In genomic region chr1:103721473-103721872, GRCh38 we compare ENCODE assay signal across 15 cellular contexts. TPM values are rescaled to one million over a fixed set of nuclear protein-coding genes. Genes with fewer than 3 reads are reported as not detected.
"Had no signal": no experiment of that assay in that cellular context is flagged by ENCODE, and none has a peak within 500 bp of the region (broad histone marks: within the 10 kb centered on the region; RNA-seq: fewer than 3 reads in every experiment).

No MANE protein-coding gene starts in this region.

RNA-seq across cellular contexts. Expression of gene AMY1B, which starts 25.5 kb away (rescaled TPM):
- total RNA-seq: activated B cell treated with CpG ODN at 0.5 μM for 24 hours; activated CD4-positive, alpha-beta memory T cell treated with anti-CD3 and anti-CD28 coated beads for 36 hours; activated CD4-positive, alpha-beta memory T cell treated with anti-CD3 and anti-CD28 coated beads, Interleukin-2, amount 10 ng/mL, durations not matched to agents 7 days and 5 days; activated CD4-positive, alpha-beta T cell treated with anti-CD3 and anti-CD28 coated beads for 36 hours; activated CD4-positive, alpha-beta T cell treated with anti-CD3 and anti-CD28 coated beads, Interleukin-2, amount 10 ng/mL, durations not matched to agents 24 days and 14 days; activated CD4-positive, alpha-beta T cell treated with anti-CD3 and anti-CD28 coated beads, Interleukin-2, amount 10 ng/mL, durations not matched to agents 7 days and 5 days; activated CD8-positive, alpha-beta memory T cell treated with anti-CD3 and anti-CD28 coated beads for 36 hours; activated CD8-positive, alpha-beta memory T cell treated with anti-CD3 and anti-CD28 coated beads, Interleukin-2, amount 10 ng/mL, durations not matched to agents 7 days and 5 days; activated CD8-positive, alpha-beta T cell treated with anti-CD3 and anti-CD28 coated beads for 36 hours; activated CD8-positive, alpha-beta T cell treated with anti-CD3 and anti-CD28 coated beads, Interleukin-2, amount 10 ng/mL, durations not matched to agents 7 days and 5 days; T-cell; T-helper 1 cell treated with Interleukin-12 subunit alpha and Interleukin-12 subunit beta and Interleukin-4 antibody, amounts not matched to agents 30 ng/mL and 1 ng/mL, for 36 hours; T-helper 17 cell; T-helper 2 cell treated with Interferon-gamma antibody and Interleukin-4, amounts not matched to agents 100 ng/mL and 5 ng/mL, for 36 hours; WTC11 had no signal

RNA-seq across cellular contexts. Expression of gene AMY1C, which starts 28.2 kb away (rescaled TPM):
- total RNA-seq: activated B cell treated with CpG ODN at 0.5 μM for 24 hours; activated CD4-positive, alpha-beta memory T cell treated with anti-CD3 and anti-CD28 coated beads for 36 hours; activated CD4-positive, alpha-beta memory T cell treated with anti-CD3 and anti-CD28 coated beads, Interleukin-2, amount 10 ng/mL, durations not matched to agents 7 days and 5 days; activated CD4-positive, alpha-beta T cell treated with anti-CD3 and anti-CD28 coated beads for 36 hours; activated CD4-positive, alpha-beta T cell treated with anti-CD3 and anti-CD28 coated beads, Interleukin-2, amount 10 ng/mL, durations not matched to agents 24 days and 14 days; activated CD4-positive, alpha-beta T cell treated with anti-CD3 and anti-CD28 coated beads, Interleukin-2, amount 10 ng/mL, durations not matched to agents 7 days and 5 days; activated CD8-positive, alpha-beta memory T cell treated with anti-CD3 and anti-CD28 coated beads for 36 hours; activated CD8-positive, alpha-beta memory T cell treated with anti-CD3 and anti-CD28 coated beads, Interleukin-2, amount 10 ng/mL, durations not matched to agents 7 days and 5 days; activated CD8-positive, alpha-beta T cell treated with anti-CD3 and anti-CD28 coated beads for 36 hours; activated CD8-positive, alpha-beta T cell treated with anti-CD3 and anti-CD28 coated beads, Interleukin-2, amount 10 ng/mL, durations not matched to agents 7 days and 5 days; T-cell; T-helper 1 cell treated with Interleukin-12 subunit alpha and Interleukin-12 subunit beta and Interleukin-4 antibody, amounts not matched to agents 30 ng/mL and 1 ng/mL, for 36 hours; T-helper 17 cell; T-helper 2 cell treated with Interferon-gamma antibody and Interleukin-4, amounts not matched to agents 100 ng/mL and 5 ng/mL, for 36 hours; WTC11 had no signal
